In the genomic region with DNA sequence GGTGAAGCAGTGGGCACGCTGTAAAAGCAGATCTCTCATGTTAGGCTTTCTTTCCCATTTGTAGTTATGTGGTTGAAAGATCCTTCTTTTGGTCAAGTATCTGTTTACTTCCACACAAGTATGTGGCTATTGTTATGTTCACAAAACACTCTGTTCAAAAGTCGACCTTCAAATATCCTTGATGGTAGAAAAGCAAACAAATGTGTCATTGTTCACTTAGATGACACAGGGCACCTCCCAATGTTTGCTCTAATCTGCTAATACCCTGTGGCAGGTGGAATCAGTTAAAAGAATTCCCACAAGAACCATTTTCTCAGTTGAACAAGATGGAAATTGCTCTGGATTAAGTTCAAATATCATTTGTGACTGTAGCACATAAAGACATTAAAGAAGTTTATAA, we compare ENCODE assay signal across 25 cellular contexts. TPM values are rescaled to one million over a fixed set of nuclear protein-coding genes. Genes with fewer than 3 reads are reported as not detected.
DNase-seq lines count a peak whose midpoint lies in the region; ATAC-seq and TF ChIP-seq lines count a peak whose summit lies in the region.
"Had no signal": no experiment of that assay in that cellular context is flagged by ENCODE, and none has a peak within 500 bp of the region (broad histone marks: within the 10 kb centered on the region; RNA-seq: fewer than 3 reads in every experiment).

No MANE protein-coding gene starts in this region.

- no peaks in the 10 kb centered on the region for H3K4me1 ChIP-seq in transverse colon
- H3K4me1 ChIP-seq: ascending aorta had no signal

- no peak for ATAC-seq in activated CD4-positive, CD25-positive, alpha-beta regulatory T cell treated with anti-CD3 and anti-CD28 coated beads, Interleukin-2, amount 50 U/mL, for 24 hours
- ATAC-seq: activated naive CD4-positive, alpha-beta T cell treated with anti-CD3 and anti-CD28 coated beads, Interleukin-2, amount 50 U/mL, for 72 hours; left cardiac atrium had no signal

- H3K27ac ChIP-seq in transverse colon: no peak overlapping the region
- H3K27ac ChIP-seq: ascending aorta, C4-2B, KMS-11, thoracic aorta had no signal

- H3K9me3 ChIP-seq in transverse colon: no peaks in the 10 kb centered on the region
- H3K9me3 ChIP-seq: ascending aorta, thoracic aorta had no signal

- DNase-seq in DMS53 treated with DMSO at 0.1 percent for 48 hours (lab: John Stamatoyannopoulos, UW; ENCODE audit: unreplicated experiment): peak; percentile 80
- DNase-seq in NCI-H146 treated with DMSO at 0.1 percent for 48 hours (lab: John Stamatoyannopoulos, UW; ENCODE audit: unreplicated experiment): peak; percentile 15
- DNase-seq in NCI-H510A (lab: John Stamatoyannopoulos, UW): peak; percentile 1
- peak; percentile 83 for DNase-seq in SW480 (ENCODE audit: low spot score)
- no peak for DNase-seq in transverse colon
- DNase-seq in HT-29 (ENCODE audit: low spot score): no peak
- DNase-seq in HCEC 1CT: no peak
- DNase-seq: activated CD4-positive, alpha-beta T cell treated with anti-CD3 and anti-CD28 coated beads for 1 hour; activated T-cell treated with anti-CD3 and anti-CD28 coated beads, Interleukin-2, amount 50 U/mL, for 48 hours; central memory CD4-positive, alpha-beta T cell; dermis blood vessel endothelial cell; left cardiac atrium; mesenchymal stem cell; MV-4-11; naive B cell; nucleus accumbens; stimulated activated CD4-positive, alpha-beta T cell treated with anti-CD3 and anti-CD28 coated beads, Interleukin-4, amount 100 ng/mL, for 1 hour; stimulated activated naive CD4-positive, alpha-beta T cell; SW 1271 had no signal

- intact Hi-C loops in transverse colon (cut with DNase I; ENCODE audit: low total_unique reads): no loop called here

- H3K4me3 ChIP-seq in transverse colon: no peak overlapping the region
- H3K4me3 ChIP-seq: ascending aorta, thoracic aorta had no signal

- no peak for TF ChIP-seq POLR2A in transverse colon (IDR thresholded peaks at IDR 0.05)

- WGBS in transverse colon (ENCODE audit: low coverage in 1 of 2), 2 donors: 0 to 39% methylated on average over 1 to 2 of the region's 2 CpGs

- no peaks in the 10 kb centered on the region for H3K27me3 ChIP-seq in transverse colon
- H3K27me3 ChIP-seq: ascending aorta had no signal

- in situ Hi-C loops in transverse colon (cut with MboI; ENCODE audit: low pct_ligation_motif_present in 1 of 4, low pct_unique_long_range_greater_than_20kb in 1 of 4, low sequenced_read_pairs in 3 of 4): no loop called here

- no peaks in the 10 kb centered on the region for H3K36me3 ChIP-seq in transverse colon
- H3K36me3 ChIP-seq: ascending aorta, thoracic aorta had no signal

- TF ChIP-seq CTCF in transverse colon (IDR thresholded peaks at IDR 0.05): no peak

- no peak for TF ChIP-seq EP300 in transverse colon (IDR thresholded peaks at IDR 0.05; ENCODE audit: low read depth)

RNA-seq across cellular contexts. Expression of a gene that starts 43.6 kb away (rescaled TPM):
- total RNA-seq in transverse colon: 10 to 100 TPM in 3 of 4 donors, 1 to 10 TPM in 1; 4.4 to 16.5 (median 12.0) TPM
- 4.0 and 5.0 TPM in 2 replicates for total RNA-seq in HT-29 (2014; rRNA removed; shearing (Covaris generic))

Comparison
In these comparisons a context has a peak if more than half of its experiments do, and no peak if none do; other contexts are left out.
1. DNase-seq: peak in DMS53 treated with DMSO at 0.1 percent for 48 hours (single experiment), NCI-H146 treated with DMSO at 0.1 percent for 48 hours (single experiment), NCI-H510A (single experiment) and SW480 (single experiment); none in transverse colon (single experiment), HT-29 (single experiment) and HCEC 1CT (single experiment).